Comparison of ENCODE assay signal across 8 cellular contexts in genomic region chr5:81853005-81853357, GRCh38.
A peak's percentile ranks its signal among the peaks of the same experiment; 100 is the strongest.
DNase-seq lines count a peak whose midpoint lies in the region; ATAC-seq and TF ChIP-seq lines count a peak whose summit lies in the region.

No MANE protein-coding gene starts in this region.

- H3K36me3 Mint-ChIP-seq in T-helper 1 cell treated with Interleukin-12 subunit alpha and Interleukin-12 subunit beta and Interleukin-4 antibody, amounts not matched to agents 30 μg/mL and 1 μg/mL, for 36 hours (ENCODE audit: low read depth), result peaks cover 2% of the 10 kb centered on the region
- peaks cover 2% of the 10 kb centered on the region for H3K36me3 Mint-ChIP-seq in activated B cell treated with CpG ODN at 0.5 μM for 24 hours (ENCODE audit: low read depth)
- H3K36me3 Mint-ChIP-seq in immature natural killer cell, result peaks cover 0 to 3% (median 0%) of the 10 kb centered on the region in 3 donors

- peaks cover 24% of the 10 kb centered on the region for H3K4me1 Mint-ChIP-seq in T-helper 1 cell treated with Interleukin-12 subunit alpha and Interleukin-12 subunit beta and Interleukin-4 antibody, amounts not matched to agents 30 μg/mL and 1 μg/mL, for 36 hours (ENCODE audit: low read depth)
- peaks cover 38% of the 10 kb centered on the region for H3K4me1 Mint-ChIP-seq in activated B cell treated with CpG ODN at 0.5 μM for 24 hours
- H3K4me1 Mint-ChIP-seq in immature natural killer cell, result peaks cover 26 to 35% of the 10 kb centered on the region in 2 donors

- peak overlapping the region; percentile 80 for H3K4me3 Mint-ChIP-seq in T-helper 1 cell treated with Interleukin-12 subunit alpha and Interleukin-12 subunit beta and Interleukin-4 antibody, amounts not matched to agents 30 μg/mL and 1 μg/mL, for 36 hours
- peak overlapping the region; percentile 93 for H3K4me3 Mint-ChIP-seq in activated B cell treated with CpG ODN at 0.5 μM for 24 hours
- peak overlapping the region; percentile 81 to 96 (median 89) for H3K4me3 Mint-ChIP-seq in immature natural killer cell

- CTCF ChIA-PET in activated B cell treated with CpG ODN at 0.5 μM for 24 hours (lab: Charles Lee), result interaction anchor here (2.8 kb wide), 1 partner anchor 101 kb away, joined by 19 read pairs; the partner anchor contains the start of gene SSBP2

- no peak for TF ChIP-seq CTCF in activated B cell treated with CpG ODN at 0.5 μM for 24 hours (IDR thresholded peaks at IDR 0.05)

- POLR2A ChIA-PET in activated B cell treated with CpG ODN at 0.5 μM for 24 hours (lab: Charles Lee), result interaction anchor here (2.8 to 5.6 kb wide), 3 partner anchors 74 to 118 kb away, joined by 24 to 285 read pairs (median 37); partner anchors contain the start of genes ATG10 and SSBP2

- H3K27ac Mint-ChIP-seq in T-helper 1 cell treated with Interleukin-12 subunit alpha and Interleukin-12 subunit beta and Interleukin-4 antibody, amounts not matched to agents 30 μg/mL and 1 μg/mL, for 36 hours, result peak overlapping the region; percentile 75
- H3K27ac Mint-ChIP-seq in activated B cell treated with CpG ODN at 0.5 μM for 24 hours, result peak overlapping the region; percentile 76
- peak overlapping the region in 5 of 6 donors; percentile 25 to 95 (median 78) for H3K27ac Mint-ChIP-seq in immature natural killer cell

- DNase-seq in T-helper 1 cell (no peak), activated B cell treated with CpG ODN at 0.5 μM for 24 hours (no peak), immature natural killer cell (no peak), amygdala (lab: John Stamatoyannopoulos, UW) (no peak)

- no peaks in the 10 kb centered on the region for H3K9me3 Mint-ChIP-seq in T-helper 1 cell treated with Interleukin-12 subunit alpha and Interleukin-12 subunit beta and Interleukin-4 antibody, amounts not matched to agents 30 μg/mL and 1 μg/mL, for 36 hours
- no peaks in the 10 kb centered on the region for H3K9me3 Mint-ChIP-seq in activated B cell treated with CpG ODN at 0.5 μM for 24 hours
- no peaks in the 10 kb centered on the region for H3K9me3 Mint-ChIP-seq in immature natural killer cell

- peak overlapping the region; percentile 82 for H3K27ac ChIP-seq in temporal lobe (ENCODE audit: low read depth, low read length)

- no peak for ATAC-seq in activated B cell treated with CpG ODN at 0.5 μM for 24 hours (ENCODE audit: low read depth)
- no peak for ATAC-seq in GM19351 (IDR thresholded peaks at IDR 0.05; ENCODE audit: unreplicated experiment)
- ATAC-seq in GM19397 (IDR thresholded peaks at IDR 0.05; ENCODE audit: unreplicated experiment), result no peak

- H3K27me3 Mint-ChIP-seq in T-helper 1 cell treated with Interleukin-12 subunit alpha and Interleukin-12 subunit beta and Interleukin-4 antibody, amounts not matched to agents 30 μg/mL and 1 μg/mL, for 36 hours (ENCODE audit: low read depth), result peaks cover 4% of the 10 kb centered on the region
- no peaks in the 10 kb centered on the region for H3K27me3 Mint-ChIP-seq in activated B cell treated with CpG ODN at 0.5 μM for 24 hours
- peaks cover 4 to 14% (median 13%) of the 10 kb centered on the region in 3 donors for H3K27me3 Mint-ChIP-seq in immature natural killer cell (ENCODE audit: low read depth in 3 of 3)

- intact Hi-C loops in activated B cell treated with CpG ODN at 0.5 μM for 24 hours (cut with micrococcal nuclease), result loop anchor here (2.0 to 10.0 kb wide), 7 partner anchors 74 to 1222 kb away; partner anchors contain the start of genes RPS23, TMEM167A, XRCC4 and ZCCHC9
